23 cellular contexts compared by ENCODE assay signal in the genomic region with DNA sequence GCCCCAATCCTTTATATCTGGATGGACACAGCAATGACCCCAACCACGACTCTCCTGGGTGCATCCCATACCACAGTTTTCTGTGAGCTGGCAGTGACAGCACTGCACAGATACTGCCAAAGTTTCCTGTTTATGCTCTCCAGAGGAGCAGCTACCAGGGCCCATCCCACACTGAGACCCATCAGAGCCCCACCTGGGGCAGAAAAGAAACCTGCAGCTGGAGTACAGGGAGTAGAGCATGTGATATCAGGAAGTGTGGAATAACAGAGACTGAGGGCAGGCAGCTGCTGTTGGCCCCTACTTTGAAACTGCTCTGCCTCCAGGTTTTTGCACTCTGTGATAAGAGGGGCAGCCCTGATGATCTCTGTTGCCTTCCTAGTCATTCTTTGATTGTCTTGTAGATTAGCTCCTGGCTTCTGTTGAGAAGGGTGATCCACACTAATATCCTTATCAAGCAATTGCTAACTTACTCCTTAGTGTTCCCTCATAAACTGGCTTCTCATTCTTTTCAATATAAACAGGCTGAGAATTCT.
"Had no signal": no experiment of that assay in that cellular context is flagged by ENCODE, and none has a peak within 500 bp of the region (broad histone marks: within the 10 kb centered on the region; RNA-seq: fewer than 3 reads in every experiment).

No MANE protein-coding gene starts in this region.

- H3K4me1 Mint-ChIP-seq: IgD-negative memory B cell had no signal

- FAIRE-seq: HTR-8/SVneo, K562 had no signal

- DNase-seq: Kasumi-1, MV-4-11, NCI-H1048, NCI-H1105, NCI-H1417, NCI-H146, NCI-H1694 treated with DMSO at 0.1 percent for 48 hours, NCI-H1930, NCI-H2081, NCI-H2107, NCI-H2227 treated with DMSO at 0.1 percent for 48 hours, NCI-H526 treated with DMSO at 0.1 percent for 48 hours, NCI-H774, SHP77, SK-N-SH, SW 1271 had no signal

- H3K4me2 ChIP-seq: KMS-11, SK-N-SH had no signal

- H3K4me3 ChIP-seq: K562 had no signal

- H3K27me3 Mint-ChIP-seq: IgD-negative memory B cell had no signal

- H3K4me3 Mint-ChIP-seq: IgD-negative memory B cell had no signal

- H3K27ac ChIP-seq: HL-60, KMS-11, RWPE1 had no signal

- H3K9ac ChIP-seq: KMS-11, SK-N-SH had no signal

- H3K27ac Mint-ChIP-seq: IgD-negative memory B cell had no signal

- H3K36me3 Mint-ChIP-seq: IgD-negative memory B cell had no signal

- ATAC-seq: K562, Panc1 had no signal
